Comparison of ENCODE assay signal across 18 cellular contexts in genomic region chr9:126410229-126410628, GRCh38.
"Had no signal": no experiment of that assay in that cellular context is flagged by ENCODE, and none has a peak within 500 bp of the region (broad histone marks: within the 10 kb centered on the region; RNA-seq: fewer than 3 reads in every experiment).

No MANE protein-coding gene starts in this region.

- H3K4me1 ChIP-seq: colonic mucosa had no signal

- H3K9me3 ChIP-seq: colonic mucosa, transverse colon had no signal

- H3K27ac Mint-ChIP-seq: activated B cell treated with CpG ODN at 0.5 μM for 24 hours, mesothelial cell of epicardium, nephron progenitor cell had no signal

- H3K9me3 Mint-ChIP-seq: activated B cell treated with CpG ODN at 0.5 μM for 24 hours; activated T-cell treated with anti-CD3 and anti-CD28 coated beads, Interleukin-2, amount 50 U/mL, for 72 hours; mesothelial cell of epicardium; nephron progenitor cell had no signal

- H3K36me3 ChIP-seq: brain microvascular endothelial cell, colonic mucosa had no signal

- H3K4me3 ChIP-seq: colonic mucosa, transverse colon had no signal

- H3K27me3 ChIP-seq: brain microvascular endothelial cell, colonic mucosa, transverse colon had no signal

- H3K27ac ChIP-seq: brain microvascular endothelial cell, colonic mucosa, transverse colon had no signal

- H3K27me3 Mint-ChIP-seq: activated B cell treated with CpG ODN at 0.5 μM for 24 hours had no signal

- H3K4me3 Mint-ChIP-seq: activated B cell treated with CpG ODN at 0.5 μM for 24 hours, mesothelial cell of epicardium, nephron progenitor cell had no signal

- DNase-seq: activated B cell treated with CpG ODN at 0.5 μM for 24 hours; activated CD4-positive, alpha-beta T cell treated with anti-CD3 and anti-CD28 coated beads for 4 hours; activated effector memory CD4-positive, alpha-beta T cell treated with anti-CD3 and anti-CD28 coated beads, Interleukin-2, amount 50 U/mL, for 16 hours; activated T-cell treated with anti-CD3 and anti-CD28 coated beads, Interleukin-2, amount 50 U/mL, for 72 hours; brain microvascular endothelial cell; central memory CD4-positive, alpha-beta T cell; colonic mucosa; foreskin melanocyte; hypothalamus; nephron progenitor cell; retina; stimulated activated CD4-positive, alpha-beta T cell treated with anti-CD3 and anti-CD28 coated beads, Interleukin-2, amount 100 ng/mL, for 24 hours; stimulated activated naive CD8-positive, alpha-beta T cell treated with anti-CD3 and anti-CD28 coated beads, Interleukin-15, Interleukin-2, amounts not matched to agents 100 U/mL and 50 U/mL, for 24 hours; substantia nigra; T-helper 9 cell; transverse colon had no signal

- ATAC-seq: activated T-cell treated with anti-CD3 and anti-CD28 coated beads, Interleukin-2, amount 50 U/mL, for 72 hours; left lobe of liver; stimulated activated naive CD8-positive, alpha-beta T cell treated with anti-CD3 and anti-CD28 coated beads, Interleukin-15, Interleukin-2, amounts not matched to agents 100 U/mL and 50 U/mL, for 24 hours had no signal
